In genomic region chr5:171700331-171700935, GRCh38 we compare ENCODE assay signal across 18 cellular contexts.
"Had no signal": no experiment of that assay in that cellular context is flagged by ENCODE, and none has a peak within 500 bp of the region (broad histone marks: within the 10 kb centered on the region; RNA-seq: fewer than 3 reads in every experiment).

No MANE protein-coding gene starts in this region.

- H3K4me3 Mint-ChIP-seq: immature natural killer cell; naive thymus-derived CD4-positive, alpha-beta T cell; stimulated activated memory B cell treated with anti-CD40 and anti-IgM and Interleukin-4, amounts not matched to agents 10 μg/mL and 1 μg/mL and 100 μg/mL, for 72 hours; stimulated activated naive CD8-positive, alpha-beta T cell treated with anti-CD3 and anti-CD28 coated beads, Interleukin-15, Interleukin-2, amounts not matched to agents 100 ng/mL and 50 ng/mL, for 24 hours had no signal

- H3K4me1 ChIP-seq: psoas muscle, spleen, tibial nerve had no signal

- H3K4me3 ChIP-seq: coronary artery, dorsolateral prefrontal cortex, psoas muscle, spleen, tibial nerve had no signal

- DNase-seq: central memory CD4-positive, alpha-beta T cell; dorsolateral prefrontal cortex; effector CD8-positive, alpha-beta T cell; foreskin melanocyte; immature natural killer cell; mammary epithelial cell; naive thymus-derived CD4-positive, alpha-beta T cell; psoas muscle; spleen; stimulated activated CD4-positive, alpha-beta T cell treated with anti-CD3 and anti-CD28 coated beads, Interleukin-15, amount 100 ng/mL, for 24 hours; stimulated activated CD4-positive, alpha-beta T cell treated with anti-CD3 and anti-CD28 coated beads, Interleukin-1b, Interleukin-23, amount 100 ng/mL, for 48 hours; stimulated activated CD4-positive, alpha-beta T cell treated with anti-CD3 and anti-CD28 coated beads, Interleukin-4, amount 100 ng/mL, for 24 hours had no signal

- H3K27me3 ChIP-seq: dorsolateral prefrontal cortex, neutrophil, tibial nerve had no signal

- H3K4me1 Mint-ChIP-seq: immature natural killer cell; naive thymus-derived CD4-positive, alpha-beta T cell; stimulated activated memory B cell treated with anti-CD40 and anti-IgM and Interleukin-4, amounts not matched to agents 10 μg/mL and 1 μg/mL and 100 μg/mL, for 72 hours had no signal

- H3K27ac Mint-ChIP-seq: immature natural killer cell; naive thymus-derived CD4-positive, alpha-beta T cell; stimulated activated memory B cell treated with anti-CD40 and anti-IgM and Interleukin-4, amounts not matched to agents 10 μg/mL and 1 μg/mL and 100 μg/mL, for 72 hours; stimulated activated naive CD8-positive, alpha-beta T cell treated with anti-CD3 and anti-CD28 coated beads, Interleukin-15, Interleukin-2, amounts not matched to agents 100 ng/mL and 50 ng/mL, for 24 hours had no signal

- H3K36me3 ChIP-seq: neutrophil, spleen, tibial nerve had no signal

- H3K9me3 Mint-ChIP-seq: immature natural killer cell; naive thymus-derived CD4-positive, alpha-beta T cell; stimulated activated memory B cell treated with anti-CD40 and anti-IgM and Interleukin-4, amounts not matched to agents 10 μg/mL and 1 μg/mL and 100 μg/mL, for 72 hours; stimulated activated naive CD8-positive, alpha-beta T cell treated with anti-CD3 and anti-CD28 coated beads, Interleukin-15, Interleukin-2, amounts not matched to agents 100 ng/mL and 50 ng/mL, for 24 hours had no signal

- H3K36me3 Mint-ChIP-seq: immature natural killer cell; naive thymus-derived CD4-positive, alpha-beta T cell; stimulated activated memory B cell treated with anti-CD40 and anti-IgM and Interleukin-4, amounts not matched to agents 10 μg/mL and 1 μg/mL and 100 μg/mL, for 72 hours had no signal

- H3K27ac ChIP-seq: coronary artery, dorsolateral prefrontal cortex, neutrophil, psoas muscle, spleen, tibial nerve had no signal

- ATAC-seq: naive thymus-derived CD4-positive, alpha-beta T cell; psoas muscle; sciatic nerve; stimulated activated memory B cell treated with anti-CD40 and anti-IgM and Interleukin-4, amounts not matched to agents 10 μg/mL and 1 μg/mL and 100 μg/mL, for 72 hours had no signal
